1 cellular context compared by ENCODE assay signal in the genomic region with DNA sequence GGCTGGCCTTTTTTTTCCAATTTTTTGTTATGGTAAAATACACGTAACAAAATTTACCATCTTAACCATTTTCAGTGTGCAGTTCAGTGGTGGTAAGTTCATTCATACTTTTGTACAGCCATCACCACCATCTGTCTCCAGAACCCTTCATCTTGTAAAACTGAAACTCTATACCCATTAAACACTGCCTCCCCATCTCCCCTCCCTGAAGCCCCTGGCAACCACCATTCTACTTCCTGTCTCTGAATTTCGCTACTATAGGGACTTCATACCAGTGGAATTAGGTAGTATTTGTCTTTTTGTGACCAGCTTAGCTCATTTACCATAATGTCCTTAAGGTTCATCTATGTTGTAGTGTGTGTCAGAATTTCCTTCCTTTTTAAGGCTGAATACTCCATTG.
TF ChIP-seq lines count a peak whose summit lies in the region.

No MANE protein-coding gene starts in this region.

TF ChIP-seq in IMR-90, 13 proteins besides CTCF, POLR2A, EP300 and RAD21 (continued from another document):
- TF ChIP-seq MXI1 (IDR thresholded peaks at IDR 0.05; ENCODE audit: borderline replicate concordance, low read depth, low read length) (no peak), RCOR1 (IDR thresholded peaks at IDR 0.05; ENCODE audit: insufficient replicate concordance, low read length) (no peak), FOS (IDR thresholded peaks at IDR 0.05; ENCODE audit: low read depth, low read length) (no peak), CEBPB (IDR thresholded peaks at IDR 0.05; ENCODE audit: low read depth, low read length) (no peak), BHLHE40 (IDR thresholded peaks at IDR 0.05; ENCODE audit: low read depth, low read length) (no peak), MAFK (IDR thresholded peaks at IDR 0.05; ENCODE audit: low read depth, low read length) (no peak), NFE2L2 (IDR thresholded peaks at IDR 0.05; ENCODE audit: low read depth, low read length) (no peak)
- TF ChIP-seq, protein P1, sequence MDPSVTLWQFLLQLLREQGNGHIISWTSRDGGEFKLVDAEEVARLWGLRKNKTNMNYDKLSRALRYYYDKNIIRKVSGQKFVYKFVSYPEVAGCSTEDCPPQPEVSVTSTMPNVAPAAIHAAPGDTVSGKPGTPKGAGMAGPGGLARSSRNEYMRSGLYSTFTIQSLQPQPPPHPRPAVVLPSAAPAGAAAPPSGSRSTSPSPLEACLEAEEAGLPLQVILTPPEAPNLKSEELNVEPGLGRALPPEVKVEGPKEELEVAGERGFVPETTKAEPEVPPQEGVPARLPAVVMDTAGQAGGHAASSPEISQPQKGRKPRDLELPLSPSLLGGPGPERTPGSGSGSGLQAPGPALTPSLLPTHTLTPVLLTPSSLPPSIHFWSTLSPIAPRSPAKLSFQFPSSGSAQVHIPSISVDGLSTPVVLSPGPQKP (IDR thresholded peaks at IDR 0.05; ENCODE audit: borderline replicate concordance, low read depth, low read length) = no peak
